8 cellular contexts compared by ENCODE assay signal in genomic region chr17:1882836-1883235, GRCh38. TPM values are rescaled to one million over a fixed set of nuclear protein-coding genes. Genes with fewer than 3 reads are reported as not detected.
DNase-seq lines count a peak whose midpoint lies in the region; ATAC-seq and TF ChIP-seq lines count a peak whose summit lies in the region.

No MANE protein-coding gene starts in this region.

- no peak overlapping the region for H3K4me3 ChIP-seq in PC-9

- DNase-seq in GM03348 (ENCODE audit: low spot score) (peak; percentile 56), PC-9 (peak in 1 of 2 experiments; percentile 25), dermis blood vessel endothelial cell (peak; percentile 66), myocyte (ENCODE audit: low read depth) (peak; percentile 18)
- DNase-seq in stimulated activated naive CD8-positive, alpha-beta T cell treated with anti-CD3 and anti-CD28 coated beads, Interleukin-15, Interleukin-2, amounts not matched to agents 100 U/mL and 50 U/mL, for 24 hours: no peak

- H3K79me2 ChIP-seq in PC-9 (ENCODE audit: low read depth): no peaks in the 10 kb centered on the region

- no peak overlapping the region for H3K4me2 ChIP-seq in PC-9

- CTCF ChIA-PET in PC-9 (lab: Charles Lee): interaction anchor here (0.7 to 0.9 kb wide), 2 partner anchors 29 to 201 kb away, joined by 3 read pairs; no protein-coding TSS in a partner anchor

- no peaks in the 10 kb centered on the region for H3K27me3 ChIP-seq in PC-9 (ENCODE audit: insufficient read depth, low read depth)

- H3K27ac ChIP-seq in 22Rv1: no peak overlapping the region
- H3K27ac ChIP-seq in PC-9: no peak overlapping the region

- POLR2A ChIA-PET in PC-9 (lab: Charles Lee; ENCODE audit: unreplicated experiment): no interaction called here

- H3K9me3 ChIP-seq in PC-9 (ENCODE audit: insufficient read depth, low read depth): no peaks in the 10 kb centered on the region

- no peaks in the 10 kb centered on the region; the same call in 1 of the 2 replicates for H3F3A ChIP-seq in PC-9 (ENCODE audit: insufficient read depth, low read depth)

- ATAC-seq in HG03520 (IDR thresholded peaks at IDR 0.05; ENCODE audit: unreplicated experiment) (no peak), GM19467 (IDR thresholded peaks at IDR 0.05; ENCODE audit: unreplicated experiment) (no peak)
- ATAC-seq in stimulated activated naive CD8-positive, alpha-beta T cell treated with anti-CD3 and anti-CD28 coated beads, Interleukin-15, Interleukin-2, amounts not matched to agents 100 U/mL and 50 U/mL, for 24 hours: no peak

- H4K20me1 ChIP-seq in PC-9 (ENCODE audit: insufficient read depth): no peaks in the 10 kb centered on the region

- intact Hi-C loops in PC-9 (cut with micrococcal nuclease; ENCODE audit: unreplicated experiment): loop anchor here (2.0 kb wide), 1 partner anchor 534 kb away; no protein-coding TSS in a partner anchor

- H3K4me1 ChIP-seq in PC-9 (replicated peaks; ENCODE audit: insufficient read depth): no peaks in the 10 kb centered on the region

- TF ChIP-seq CTCF in 22Rv1 (IDR thresholded peaks at IDR 0.05): peak; percentile 79
- TF ChIP-seq CTCF in PC-9 (conservative IDR thresholded peaks at IDR 0.05): peak; percentile 69

- no TSS peak for BruUV-seq in PC-9 (replicated peaks; lab: Mats Ljungman, UMichigan)

- H3K9me2 ChIP-seq in PC-9 (ENCODE audit: insufficient read depth): no peaks in the 10 kb centered on the region

- no peak overlapping the region for H2AFZ ChIP-seq in PC-9

- H3K36me3 ChIP-seq in PC-9 (ENCODE audit: low read depth): peaks cover 24% of the 10 kb centered on the region

RNA-seq across cellular contexts. Expression of gene RPA1, which starts 53.0 kb away (rescaled TPM):
- 201 and 212 TPM in 2 replicates for total RNA-seq in PC-9 (2021)
- total RNA-seq in dermis blood vessel endothelial cell: 21.3 and 57.4 TPM in 2 replicates
- 11.3 and 11.6 TPM in 2 replicates for total RNA-seq in myocyte
- 48.2 TPM for polyA plus RNA-seq in myocyte (2012)

RNA-seq across cellular contexts. Expression of gene SMYD4, which starts 53.1 kb away (rescaled TPM):
- 19.0 and 23.3 TPM in 2 replicates for total RNA-seq in PC-9 (2021)
- total RNA-seq in dermis blood vessel endothelial cell: 10.7 and 13.1 TPM in 2 replicates
- total RNA-seq in myocyte: 6.8 and 8.8 TPM in 2 replicates
- polyA plus RNA-seq in myocyte (2012): 10.1 TPM
